Comparison of ENCODE assay signal across 9 cellular contexts in the genomic region with DNA sequence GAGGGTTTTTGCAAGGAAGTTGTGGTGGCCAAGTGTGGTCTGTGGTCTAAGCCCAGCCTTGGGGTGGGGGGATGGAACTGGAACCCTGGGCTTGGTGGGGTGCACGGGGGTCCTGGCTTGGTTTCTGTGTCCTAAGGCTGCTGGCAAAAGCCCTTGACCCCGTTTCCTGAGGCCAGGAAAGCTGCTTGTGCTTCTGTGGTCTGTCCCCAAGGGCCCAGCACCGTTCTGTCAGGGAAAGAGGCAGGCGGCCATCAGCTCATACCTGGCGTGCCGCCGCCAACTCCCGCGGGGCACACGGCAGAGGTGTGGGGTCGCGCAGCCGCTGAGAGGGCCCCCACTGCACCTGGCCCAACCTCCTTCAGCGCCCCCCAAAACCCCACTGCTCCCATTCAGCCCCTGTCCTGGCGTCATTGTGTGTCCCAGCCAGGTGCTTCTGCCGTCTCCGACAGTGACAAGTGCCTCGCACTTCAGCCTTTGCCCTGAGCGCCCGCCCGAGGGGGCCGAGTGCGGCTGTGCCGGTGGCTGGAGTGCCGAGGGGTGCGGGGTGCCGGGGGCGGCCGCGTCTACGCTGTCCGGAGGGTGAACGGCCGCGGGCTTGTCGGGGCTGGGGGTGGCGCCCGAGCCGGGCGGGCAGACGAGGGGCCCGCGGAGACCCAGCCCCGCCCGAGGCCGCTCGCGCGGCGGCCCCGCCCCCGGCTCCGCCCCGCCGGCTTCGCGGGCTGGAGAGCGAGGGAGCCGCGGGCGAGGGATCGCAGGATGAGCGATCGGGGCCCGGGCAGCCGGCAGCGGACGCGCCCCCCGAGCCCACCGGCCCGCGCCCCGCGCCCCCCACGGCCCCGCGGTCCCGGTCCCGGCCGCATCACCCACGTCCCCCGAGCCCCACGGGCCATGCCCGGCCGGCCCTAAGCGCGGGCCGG. TPM values are rescaled to one million over a fixed set of nuclear protein-coding genes. Genes with fewer than 3 reads are reported as not detected.
DNase-seq lines count a peak whose midpoint lies in the region; ATAC-seq, FAIRE-seq and TF ChIP-seq lines count a peak whose summit lies in the region.
"Had no signal": no experiment of that assay in that cellular context is flagged by ENCODE, and none has a peak within 500 bp of the region (broad histone marks: within the 10 kb centered on the region; RNA-seq: fewer than 3 reads in every experiment).

A gene (plus strand): TSS at position 701 of the 917 bp plus-strand sequence. CDS start 282 bp downstream, outside the sequence.

- TF ChIP-seq EP300 in A549 (IDR thresholded peaks at IDR 0.05): no peak
- no peak for TF ChIP-seq EP300 in GM12878 (IDR thresholded peaks at IDR 0.05; ENCODE audit: borderline replicate concordance in 1 of 2, control insufficient read depth in 1 of 2, low read depth in 2 of 2, low read length in 2 of 2)
- TF ChIP-seq EP300 in stomach (IDR thresholded peaks at IDR 0.05): no peak

- intact Hi-C loops in GM12878 (cut with micrococcal nuclease; ENCODE audit: unreplicated experiment) (no loop called here), stomach (cut with DNase I; ENCODE audit: low total_unique reads) (no loop called here)

- TF ChIP-seq CTCF in A549 (IDR thresholded peaks at IDR 0.05): no peak
- TF ChIP-seq CTCF in GM13976 (IDR thresholded peaks at IDR 0.05; ENCODE audit: borderline replicate concordance, control extremely low read depth, extremely low read depth, insufficient read depth, missing control alignments): no peak
- no peak for TF ChIP-seq CTCF in GM12878 (IDR thresholded peaks at IDR 0.05 in 2 of 3, conservative IDR thresholded peaks at IDR 0.05 in 1 of 3; ENCODE audit: control insufficient read depth in 2 of 3, extremely low read depth in 1 of 3, insufficient read depth in 1 of 3, low read depth in 3 of 3, low read length in 3 of 3)
- no peak for TF ChIP-seq CTCF in stomach (IDR thresholded peaks at IDR 0.05)

- FAIRE-seq in A549 (lab: Jason Lieb, UNC) (no peak), GM12878 (lab: Jason Lieb, UNC) (peak; percentile 35)
- FAIRE-seq: GM18507 had no signal

- SMC1A ChIA-PET in GM12878 (lab: Charles Lee; ENCODE audit: uncharacterized antibody, unreplicated experiment): interaction anchor here (1.0 to 1.1 kb wide), 2 partner anchors 10 to 11 kb away, joined by 3 to 4 read pairs; a partner anchor contains a TSS

- H3K4me3 ChIP-seq in A549: peak within 1 kb of the TSS; percentile 42
- peak within 1 kb of the TSS; percentile 45 for H3K4me3 ChIP-seq in SJCRH30
- no peak within 1 kb of the TSS; the same call in 1 of the 2 replicates for H3K4me3 ChIP-seq in GM12878
- H3K4me3 ChIP-seq in stomach: peak within 1 kb of the TSS; percentile 41 to 48 (median 42)

- peak within 1 kb of the TSS; percentile 36 to 89; a peak in 5 of 6 replicates for H3K27ac ChIP-seq in A549
- H3K27ac ChIP-seq in SJCRH30: no peak within 1 kb of the TSS
- no peak within 1 kb of the TSS for H3K27ac ChIP-seq in GM12878 (ENCODE audit: control insufficient read depth, insufficient read depth)
- H3K27ac ChIP-seq in layer of hippocampus (ENCODE audit: low read depth, low read length): peak within 1 kb of the TSS; percentile 52
- H3K27ac ChIP-seq in stomach: peak within 1 kb of the TSS; percentile 6 to 69 (median 37)

- H3K4me1 ChIP-seq in A549 (peaks cover 28% of the 10 kb centered on the region), SJCRH30 (peaks cover 27% of the 10 kb centered on the region), GM12878 (ENCODE audit: control insufficient read depth, insufficient read depth, low read length) (peaks cover 8% of the 10 kb centered on the region), stomach (peaks cover 22 to 30% (median 26%) of the 10 kb centered on the region in 4 donors)

- H3K79me2 ChIP-seq in GM12878 (ENCODE audit: control insufficient read depth, insufficient read depth, low read length): no peaks in the 10 kb centered on the region

- peak in 1 of 2 experiments; percentile 5; a peak in 1 of 6 replicates for ATAC-seq in A549
- peak; percentile 56 for ATAC-seq in GM12878
- no peak for ATAC-seq in GM19463 (IDR thresholded peaks at IDR 0.05; ENCODE audit: unreplicated experiment)

- no peak within 1 kb of the TSS; the same call in 1 of the 2 replicates for H3K9ac ChIP-seq in GM12878 (ENCODE audit: control insufficient read depth, insufficient read depth, low read length)

- no TSS peak for BruUV-seq in GM12878 (replicated peaks; lab: Mats Ljungman, UMichigan)

- CTCF ChIA-PET in A549 (lab: Yijun Ruan, JAX): interaction anchor here (1.3 kb wide), 1 partner anchor 9 kb away, joined by 3 read pairs; no protein-coding TSS in a partner anchor
- CTCF ChIA-PET in GM12878 (lab: Yijun Ruan, JAX): interaction anchor here (1.3 kb wide), 1 partner anchor 19 kb away, joined by 3 read pairs; no protein-coding TSS in a partner anchor

- H3K36me3 ChIP-seq in SJCRH30 (peaks cover 5% of the 10 kb centered on the region; the same call in 1 of the 2 replicates), GM12878 (ENCODE audit: control insufficient read depth in 2 of 2, insufficient read depth in 2 of 2, low read length in 1 of 2) (peaks cover 9 to 24% of the 10 kb centered on the region in 2 experiments), stomach (peaks cover 31 to 45% (median 44%) of the 10 kb centered on the region in 4 donors)

- POLR2A ChIA-PET in A549 (lab: Yijun Ruan, JAX): interaction anchor here (1.5 kb wide), 1 partner anchor 10 kb away, joined by 3 read pairs; no protein-coding TSS in a partner anchor
- POLR2A ChIA-PET in GM12878 (lab: Charles Lee): no interaction called here

- H3K9me3 ChIP-seq in A549 (no peaks in the 10 kb centered on the region), SJCRH30 (replicated peaks) (no peaks in the 10 kb centered on the region), GM12878 (replicated peaks; ENCODE audit: control insufficient read depth, insufficient read depth, low read length) (no peaks in the 10 kb centered on the region), stomach (no peaks in the 10 kb centered on the region)

- H3K4me2 ChIP-seq in A549 (peak within 1 kb of the TSS; percentile 99), GM12878 (ENCODE audit: control insufficient read depth, insufficient read depth) (peak within 1 kb of the TSS; percentile 69)

- in situ Hi-C loops in GM13976 (cut with MboI; ENCODE audit: low sequenced_read_pairs, unreplicated experiment) (no loop called here), GM12878 (cut with MboI) (no loop called here)

- no peak for TF ChIP-seq POLR2A in A549 (IDR thresholded peaks at IDR 0.05; ENCODE audit: low read length)
- TF ChIP-seq POLR2A in GM12878 (IDR thresholded peaks at IDR 0.05; ENCODE audit: low read depth, low read length): peak; percentile 54; the same call in 1 of the 2 replicates
- TF ChIP-seq POLR2A in stomach (IDR thresholded peaks at IDR 0.05): no peak

- no peak within 1 kb of the TSS for H2AFZ ChIP-seq in GM12878 (ENCODE audit: control insufficient read depth, low read depth, low read length)

- RAD21 ChIA-PET in GM12878 (lab: Charles Lee; ENCODE audit: unreplicated experiment): no interaction called here

- H3K27me3 ChIP-seq in SJCRH30 (no peaks in the 10 kb centered on the region), GM12878 (replicated peaks in 1 of 2; ENCODE audit: control insufficient read depth in 2 of 2, insufficient read depth in 2 of 2, low read length in 1 of 2) (no peaks in the 10 kb centered on the region), layer of hippocampus (ENCODE audit: control insufficient read depth, insufficient read depth, low read length) (no peaks in the 10 kb centered on the region), stomach (peaks cover 0 to 12% (median 0%) of the 10 kb centered on the region in 3 donors)

- TF ChIP-seq RAD21 in A549 (conservative IDR thresholded peaks at IDR 0.05 in 1 of 2, IDR thresholded peaks at IDR 0.05 in 1 of 2) (no peak), GM12878 (IDR thresholded peaks at IDR 0.05; ENCODE audit: insufficient read depth, low read depth, low read length) (no peak)

- DNase-seq in A549 (ENCODE audit: low read depth in 1 of 2, low spot score in 1 of 2) (peak in 1 of 2 experiments; percentile 56), GM13976 (ENCODE audit: low spot score) (peak; percentile 76), SJCRH30 (peak in 1 of 2 experiments; percentile 50), GM12878 (ENCODE audit: low read depth, low spot score) (no peak), stomach (peak; percentile 39), dedifferentiated amniotic fluid mesenchymal stem cell (ENCODE audit: extremely low spot score) (no peak)

- 79% methylated on average over 15 of the region's 89 CpGs for WGBS in A549 (ENCODE audit: missing lambda C conversion rate)
- under 1% methylated on average over 30 of the region's 89 CpGs for WGBS in GM12878 (ENCODE audit: insufficient coverage, insufficient replicate concordance, low lambda C conversion rate, missing lambda C conversion rate)
- WGBS in stomach, 5 donors: 4 to 21% (median 11%) methylated on average over 13 to 89 of the region's 89 CpGs

- no peaks in the 10 kb centered on the region; the same call in 1 of the 2 replicates for H4K20me1 ChIP-seq in GM12878 (ENCODE audit: control insufficient read depth, insufficient read depth)

RNA-seq across cellular contexts. Expression of the gene that starts here (rescaled TPM):
- polyA plus RNA-seq in A549 (2011; rRNA removed) (0.95 and 0.98 TPM in 2 replicates), A549 (2017; fragmentation: RNase III; extraction: RNeasy Plus Mini Kit Qiagen cat#74134 plus additional on column Dnase treatment) (1.1 to 1.5 TPM (median 1.3 TPM) in 3 replicates), GM12878 (2011; rRNA removed) (0.73 and 0.76 TPM in 2 replicates), GM12878 (2014; fragmentation: Illumina TruSeq; extraction: Trizol) (0.82 and 0.90 TPM in 2 replicates), GM12878 (2014; fragmentation: Nextera tagmentation; extraction: Ambion mirVana) (under 1 TPM in 1 of 2 experiments, not detected in 1; 0.07 TPM), GM12878 (2014; rRNA removed) (1.0 and 1.3 TPM in 2 replicates), GM12878 (2016; fragmentation: Nextera tagmentation; extraction: Ambion mirVana) (under 1 TPM in 1 of 2 experiments, not detected in 1; 0.19 TPM), stomach (1 to 10 TPM in 1 of 3 donors, under 1 TPM in 2; 0.50 to 1.5 (median 0.80) TPM)
- 2.2 and 2.3 TPM in 2 replicates for polyA plus RNA-seq in A549 (2012; cell fraction: cytosol; rRNA removed)
- polyA plus RNA-seq in A549 (2012; cell fraction: nucleus; rRNA removed): 3.6 and 4.4 TPM in 2 replicates
- polyA minus RNA-seq in A549 (2011; rRNA and poly(A)+ RNA removed): 0.34 TPM in 1 of 2 replicates, not detected in the other
- total RNA-seq in SJCRH30 (2014; rRNA removed; shearing (Covaris generic)): 4.5 and 5.8 TPM in 2 replicates
- total RNA-seq in GM12878 (2013; cell fraction: nucleolus; rRNA removed): 0.32 and 0.58 TPM in 2 replicates
- total RNA-seq in GM12878 (2014; rRNA removed) (0.38 and 0.62 TPM in 2 replicates), GM12878 (2014; rRNA removed; fragmentation: Illumina TruSeq; extraction: Trizol) (0.23 and 0.27 TPM in 2 replicates), GM12878 (2021) (1.2 and 2.0 TPM in 2 replicates), stomach (not detected)
- 0.29 TPM for polyA plus RNA-seq in GM12878 (2011; ENCODE audit: low read depth)
- polyA plus RNA-seq in GM12878 (2011; cell fraction: cytosol; rRNA removed): 0.90 and 1.0 TPM in 2 replicates
- 2.7 and 2.9 TPM in 2 replicates for polyA plus RNA-seq in GM12878 (2011; cell fraction: nucleus; rRNA removed)
- 0.77 and 0.97 TPM in 2 replicates for polyA plus RNA-seq in GM12878 (2012)
- polyA minus RNA-seq in GM12878 (2011; rRNA and poly(A)+ RNA removed): 1.1 TPM in 1 of 2 replicates, not detected in the other
- polyA minus RNA-seq in GM12878 (2011; cell fraction: cytosol; rRNA and poly(A)+ RNA removed): not detected in 2 replicates
- 0.24 and 0.57 TPM in 2 replicates for polyA minus RNA-seq in GM12878 (2011; cell fraction: nucleus; rRNA and poly(A)+ RNA removed)

Comparison
In these comparisons a context has a peak if more than half of its experiments do, and no peak if none do; other contexts are left out.
1. DNase-seq: peak in GM13976 (single experiment) and stomach (single experiment); none in GM12878 (single experiment) and dedifferentiated amniotic fluid mesenchymal stem cell (single experiment).
2. H3K27ac ChIP-seq: peak in A549 (2 of 2), layer of hippocampus (single experiment) and stomach (5 of 5); none in SJCRH30 (single experiment) and GM12878 (single experiment).